8 cellular contexts compared by ENCODE assay signal in genomic region chr1:18949689-18950414, GRCh38. TPM values are rescaled to one million over a fixed set of nuclear protein-coding genes. Genes with fewer than 3 reads are reported as not detected.
DNase-seq lines count a peak whose midpoint lies in the region; ATAC-seq, FAIRE-seq and TF ChIP-seq lines count a peak whose summit lies in the region.

No MANE protein-coding gene starts in this region.

- H3K36me3 Mint-ChIP-seq in memory B cell = no peaks in the 10 kb centered on the region

- no peaks in the 10 kb centered on the region for H3K9me3 ChIP-seq in ectodermal cell (ENCODE audit: control insufficient read depth, low read length)
- no peaks in the 10 kb centered on the region for H3K9me3 ChIP-seq in thyroid gland
- no peaks in the 10 kb centered on the region for H3K9me3 ChIP-seq in mucosa of descending colon

- H3K27ac Mint-ChIP-seq in memory B cell = peak overlapping the region; percentile 100

- DNase-seq in GM06990 (ENCODE audit: extremely low read depth, insufficient read length) = peak; percentile 47
- peak; percentile 25 for DNase-seq in RCC 7860 (ENCODE audit: low spot score)
- no peak for DNase-seq in memory B cell (ENCODE audit: low spot score in 2 of 2)
- no peak for DNase-seq in thyroid gland
- no peak for DNase-seq in mucosa of descending colon
- DNase-seq in activated CD4-positive, CD25-positive, alpha-beta regulatory T cell (lab: John Stamatoyannopoulos, UW) = no peak

- H3K36me3 ChIP-seq in GM06990 (ENCODE audit: control insufficient read depth, insufficient read depth, low read length) (no peaks in the 10 kb centered on the region), ectodermal cell (ENCODE audit: control insufficient read depth, insufficient read depth, low read length) (no peaks in the 10 kb centered on the region), thyroid gland (no peaks in the 10 kb centered on the region), mucosa of descending colon (ENCODE audit: low read depth) (no peaks in the 10 kb centered on the region)

- H3K4me1 ChIP-seq in ectodermal cell (ENCODE audit: control insufficient read depth, insufficient read depth, low read length) (peaks cover 47% of the 10 kb centered on the region), thyroid gland (peaks cover 78 to 94% of the 10 kb centered on the region in 2 donors), mucosa of descending colon (ENCODE audit: low read depth) (peaks cover 46% of the 10 kb centered on the region)

- H3K4me3 Mint-ChIP-seq in memory B cell = peak overlapping the region; percentile 88

- H3K27ac ChIP-seq in ectodermal cell (ENCODE audit: insufficient read depth, low read depth, low read length, poor library complexity, severe bottlenecking) (peak overlapping the region; percentile 68), thyroid gland (peak overlapping the region; percentile 41 to 89 (median 77))

- TF ChIP-seq CTCF in GM06990 (IDR thresholded peaks at IDR 0.05; ENCODE audit: insufficient read depth, low read length, poor library complexity, severe bottlenecking) (peak; percentile 40), thyroid gland (IDR thresholded peaks at IDR 0.05) (no peak), mucosa of descending colon (IDR thresholded peaks at IDR 0.05) (no peak)

- H3K4me1 Mint-ChIP-seq in memory B cell = peaks cover 57% of the 10 kb centered on the region

- no peak for TF ChIP-seq POLR2A in thyroid gland (IDR thresholded peaks at IDR 0.05)

- WGBS in ectodermal cell, 2 experiments = 17 to 20% methylated on average over 22 of the region's 22 CpGs
- 32 to 60% methylated on average over 22 of the region's 22 CpGs for WGBS in thyroid gland, 2 donors

- H3K27me3 ChIP-seq in GM06990 (replicated peaks; ENCODE audit: control insufficient read depth, insufficient read depth, low read length) (no peaks in the 10 kb centered on the region), ectodermal cell (ENCODE audit: control insufficient read depth, insufficient read depth, low read length, poor library complexity, severe bottlenecking) (peaks cover 16% of the 10 kb centered on the region), thyroid gland (no peaks in the 10 kb centered on the region)

- H3K27me3 Mint-ChIP-seq in memory B cell = no peaks in the 10 kb centered on the region

- intact Hi-C loops in thyroid gland (cut with DNase I) (loop anchor here (5.0 kb wide), 1 partner anchor 33 kb away; no protein-coding TSS in a partner anchor), mucosa of descending colon (cut with DNase I, micrococcal nuclease) (loop anchor here in 1 of 2 donors (10.0 kb wide), 1 partner anchor 45 kb away; the partner anchor contains the start of gene ALDH4A1)

- FAIRE-seq in RCC 7860 (lab: Jason Lieb, UNC) = no peak

- ATAC-seq in memory B cell (ENCODE audit: low read depth) (no peak), GM21360 (IDR thresholded peaks at IDR 0.05; ENCODE audit: unreplicated experiment) (no peak), mucosa of descending colon (no peak)

- H3K4me3 ChIP-seq in GM06990 (replicated peaks; ENCODE audit: low read depth, low read length) (peak overlapping the region; percentile 58), ectodermal cell (ENCODE audit: insufficient read depth, low read depth, low read length) (no peak overlapping the region), thyroid gland (replicated peaks in 1 of 3) (peak overlapping the region in 1 of 3 donors; percentile 12), mucosa of descending colon (no peak overlapping the region)

- H3K9me3 Mint-ChIP-seq in memory B cell = no peaks in the 10 kb centered on the region

RNA-seq across cellular contexts. Expression of gene IFFO2, which starts 6.6 kb away (rescaled TPM):
- 4.9 TPM for polyA plus RNA-seq in ectodermal cell (2013, experiment 1 of 4)
- 3.3 TPM for polyA plus RNA-seq in ectodermal cell (2013, experiment 2 of 4)
- polyA plus RNA-seq in ectodermal cell (2013, experiment 3 of 4) = 3.2 TPM
- polyA plus RNA-seq in ectodermal cell (2013, experiment 4 of 4) = 3.5 TPM
- total RNA-seq in thyroid gland (10 to 100 TPM in 3 of 4 donors, 1 to 10 TPM in 1; 7.2 to 11.3 (median 10.1) TPM), mucosa of descending colon (10 to 100 TPM; 13.1 to 19.0 (median 15.5) TPM)

RNA-seq across cellular contexts. Expression of gene ALDH4A1, which starts 47.5 kb away (rescaled TPM):
- 29.1 TPM for polyA plus RNA-seq in ectodermal cell (2013, experiment 1 of 4)
- polyA plus RNA-seq in ectodermal cell (2013, experiment 2 of 4) = 33.0 TPM
- 20.8 TPM for polyA plus RNA-seq in ectodermal cell (2013, experiment 3 of 4)
- polyA plus RNA-seq in ectodermal cell (2013, experiment 4 of 4) = 23.2 TPM
- total RNA-seq in thyroid gland (10 to 100 TPM in 3 of 4 donors, 1 to 10 TPM in 1; 5.4 to 29.9 (median 18.6) TPM), mucosa of descending colon (1 to 10 TPM; 2.7 to 7.7 (median 5.6) TPM)

Comparison
In these comparisons a context has a peak if more than half of its experiments do, and no peak if none do; other contexts are left out.
1. DNase-seq: peak in GM06990 (single experiment) and RCC 7860 (single experiment); none in memory B cell (0 of 2), thyroid gland (0 of 2), mucosa of descending colon (0 of 3) and activated CD4-positive, CD25-positive, alpha-beta regulatory T cell (0 of 4).